ENCODE assay signal across 1 cellular context in the genomic region with DNA sequence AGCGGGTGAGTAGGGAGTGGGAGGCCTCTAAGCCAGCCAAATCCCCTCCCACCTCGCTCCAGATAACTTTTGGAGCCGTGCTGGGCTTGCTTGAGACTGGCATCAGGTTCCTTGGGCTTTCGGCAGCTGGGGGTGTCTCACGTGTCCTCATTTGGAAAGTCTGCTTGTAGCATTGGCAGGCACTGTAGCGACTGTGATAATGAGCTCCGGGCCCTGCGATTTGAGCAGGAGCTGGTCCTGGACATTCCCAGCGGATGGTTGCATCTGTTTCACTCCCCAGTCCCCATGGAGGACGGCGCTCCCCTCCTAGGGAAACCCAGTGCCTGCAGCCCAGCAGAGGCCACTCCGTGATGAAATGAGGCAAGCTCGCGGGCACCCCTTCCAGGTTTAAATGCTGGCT.
TF ChIP-seq lines count a peak whose summit lies in the region.

No MANE protein-coding gene starts in this region.

TF ChIP-seq in WTC11, 78 proteins besides CTCF, POLR2A, EP300 and RAD21 (continued from another document):
- TF ChIP-seq ATF1 (CRISPR knock-in tag; IDR thresholded peaks at IDR 0.05), result no peak
- TF ChIP-seq ZNF263 (CRISPR knock-in tag; IDR thresholded peaks at IDR 0.05; ENCODE audit: low read depth), result no peak
- no peak for TF ChIP-seq PREB (CRISPR knock-in tag; IDR thresholded peaks at IDR 0.05; ENCODE audit: borderline replicate concordance)
- TF ChIP-seq, protein P1, sequence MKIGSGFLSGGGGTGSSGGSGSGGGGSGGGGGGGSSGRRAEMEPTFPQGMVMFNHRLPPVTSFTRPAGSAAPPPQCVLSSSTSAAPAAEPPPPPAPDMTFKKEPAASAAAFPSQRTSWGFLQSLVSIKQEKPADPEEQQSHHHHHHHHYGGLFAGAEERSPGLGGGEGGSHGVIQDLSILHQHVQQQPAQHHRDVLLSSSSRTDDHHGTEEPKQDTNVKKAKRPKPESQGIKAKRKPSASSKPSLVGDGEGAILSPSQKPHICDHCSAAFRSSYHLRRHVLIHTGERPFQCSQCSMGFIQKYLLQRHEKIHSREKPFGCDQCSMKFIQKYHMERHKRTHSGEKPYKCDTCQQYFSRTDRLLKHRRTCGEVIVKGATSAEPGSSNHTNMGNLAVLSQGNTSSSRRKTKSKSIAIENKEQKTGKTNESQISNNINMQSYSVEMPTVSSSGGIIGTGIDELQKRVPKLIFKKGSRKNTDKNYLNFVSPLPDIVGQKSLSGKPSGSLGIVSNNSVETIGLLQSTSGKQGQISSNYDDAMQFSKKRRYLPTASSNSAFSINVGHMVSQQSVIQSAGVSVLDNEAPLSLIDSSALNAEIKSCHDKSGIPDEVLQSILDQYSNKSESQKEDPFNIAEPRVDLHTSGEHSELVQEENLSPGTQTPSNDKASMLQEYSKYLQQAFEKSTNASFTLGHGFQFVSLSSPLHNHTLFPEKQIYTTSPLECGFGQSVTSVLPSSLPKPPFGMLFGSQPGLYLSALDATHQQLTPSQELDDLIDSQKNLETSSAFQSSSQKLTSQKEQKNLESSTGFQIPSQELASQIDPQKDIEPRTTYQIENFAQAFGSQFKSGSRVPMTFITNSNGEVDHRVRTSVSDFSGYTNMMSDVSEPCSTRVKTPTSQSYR (CRISPR knock-in tag; IDR thresholded peaks at IDR 0.05), result no peak
- no peak for TF ChIP-seq EMX1 (CRISPR knock-in tag; IDR thresholded peaks at IDR 0.05)
- TF ChIP-seq JUN (CRISPR knock-in tag; IDR thresholded peaks at IDR 0.05), result no peak
- TF ChIP-seq, protein P2, sequence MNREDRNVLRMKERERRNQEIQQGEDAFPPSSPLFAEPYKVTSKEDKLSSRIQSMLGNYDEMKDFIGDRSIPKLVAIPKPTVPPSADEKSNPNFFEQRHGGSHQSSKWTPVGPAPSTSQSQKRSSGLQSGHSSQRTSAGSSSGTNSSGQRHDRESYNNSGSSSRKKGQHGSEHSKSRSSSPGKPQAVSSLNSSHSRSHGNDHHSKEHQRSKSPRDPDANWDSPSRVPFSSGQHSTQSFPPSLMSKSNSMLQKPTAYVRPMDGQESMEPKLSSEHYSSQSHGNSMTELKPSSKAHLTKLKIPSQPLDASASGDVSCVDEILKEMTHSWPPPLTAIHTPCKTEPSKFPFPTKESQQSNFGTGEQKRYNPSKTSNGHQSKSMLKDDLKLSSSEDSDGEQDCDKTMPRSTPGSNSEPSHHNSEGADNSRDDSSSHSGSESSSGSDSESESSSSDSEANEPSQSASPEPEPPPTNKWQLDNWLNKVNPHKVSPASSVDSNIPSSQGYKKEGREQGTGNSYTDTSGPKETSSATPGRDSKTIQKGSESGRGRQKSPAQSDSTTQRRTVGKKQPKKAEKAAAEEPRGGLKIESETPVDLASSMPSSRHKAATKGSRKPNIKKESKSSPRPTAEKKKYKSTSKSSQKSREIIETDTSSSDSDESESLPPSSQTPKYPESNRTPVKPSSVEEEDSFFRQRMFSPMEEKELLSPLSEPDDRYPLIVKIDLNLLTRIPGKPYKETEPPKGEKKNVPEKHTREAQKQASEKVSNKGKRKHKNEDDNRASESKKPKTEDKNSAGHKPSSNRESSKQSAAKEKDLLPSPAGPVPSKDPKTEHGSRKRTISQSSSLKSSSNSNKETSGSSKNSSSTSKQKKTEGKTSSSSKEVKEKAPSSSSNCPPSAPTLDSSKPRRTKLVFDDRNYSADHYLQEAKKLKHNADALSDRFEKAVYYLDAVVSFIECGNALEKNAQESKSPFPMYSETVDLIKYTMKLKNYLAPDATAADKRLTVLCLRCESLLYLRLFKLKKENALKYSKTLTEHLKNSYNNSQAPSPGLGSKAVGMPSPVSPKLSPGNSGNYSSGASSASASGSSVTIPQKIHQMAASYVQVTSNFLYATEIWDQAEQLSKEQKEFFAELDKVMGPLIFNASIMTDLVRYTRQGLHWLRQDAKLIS (CRISPR knock-in tag; IDR thresholded peaks at IDR 0.05; ENCODE audit: borderline replicate concordance), result no peak
- TF ChIP-seq RELA (CRISPR knock-in tag; IDR thresholded peaks at IDR 0.05; ENCODE audit: borderline replicate concordance), result no peak
TF ChIP-seq in WTC11: peak in this region for 0.
